Comparison of ENCODE assay signal across 8 cellular contexts in genomic region chr20:43448748-43449535, GRCh38. TPM values are rescaled to one million over a fixed set of nuclear protein-coding genes. Genes with fewer than 3 reads are reported as not detected.
DNase-seq lines count a peak whose midpoint lies in the region; ATAC-seq and TF ChIP-seq lines count a peak whose summit lies in the region.

No MANE protein-coding gene starts in this region.

- peaks cover 3% of the 10 kb centered on the region; the same call in 1 of the 2 replicates for H3K4me1 ChIP-seq in H9 (ENCODE audit: insufficient read depth, low read length)

- no peak overlapping the region for H3T11ph ChIP-seq in H9 (ENCODE audit: low read length)

- H3K23me2 ChIP-seq in H9 (ENCODE audit: insufficient read length, low read depth, low read length, poor library complexity, severe bottlenecking) = no peaks in the 10 kb centered on the region

- no peak overlapping the region for H3K4me2 ChIP-seq in H9 (ENCODE audit: insufficient read depth, insufficient read length, low read length)

- H3K4me3 Mint-ChIP-seq in H9 (no peak overlapping the region), natural killer cell (no peak overlapping the region)

- no peak overlapping the region for H2BK15ac ChIP-seq in H9 (ENCODE audit: low read depth, low read length)

- H3K14ac ChIP-seq in H9 (ENCODE audit: insufficient read depth, low read length) = no peak overlapping the region

- H3K27me3 Mint-ChIP-seq in H9 (ENCODE audit: low read depth) (peaks cover 5% of the 10 kb centered on the region), natural killer cell (ENCODE audit: low read depth in 2 of 2) (peaks cover 18 to 23% of the 10 kb centered on the region in 2 donors)

- no peaks in the 10 kb centered on the region for H3K79me2 ChIP-seq in H9 (ENCODE audit: insufficient read depth, low read length)

- H3K9ac ChIP-seq in H9 (ENCODE audit: extremely low read depth, insufficient read length, low read length) = no peak overlapping the region

- H2BK12ac ChIP-seq in H9 (ENCODE audit: insufficient read length, low read depth, low read length) = no peak overlapping the region

- H2BK120ac ChIP-seq in H9 (ENCODE audit: low read depth, low read length, poor library complexity, severe bottlenecking) = no peak overlapping the region

- ATAC-seq in natural killer cell (peak; percentile 70 to 83 (median 78)), GM18909 (IDR thresholded peaks at IDR 0.05; ENCODE audit: poor library complexity, unreplicated experiment) (no peak), GM19328 (IDR thresholded peaks at IDR 0.05; ENCODE audit: unreplicated experiment) (no peak)

- H3K9me3 ChIP-seq in H9 (ENCODE audit: control insufficient read depth, low read depth, low read length) = no peaks in the 10 kb centered on the region

- H3K27ac ChIP-seq in H9 (ENCODE audit: insufficient read length, low read depth, low read length) = no peak overlapping the region

- H3K27ac Mint-ChIP-seq in H9 (no peak overlapping the region), natural killer cell (no peak overlapping the region)

- H3K56ac ChIP-seq in H9 (ENCODE audit: insufficient read length, low read depth, low read length) = no peak overlapping the region

- H3K23ac ChIP-seq in H9 (ENCODE audit: insufficient read length, low read depth, low read length) = no peak overlapping the region

- WGBS in H9 (ENCODE audit: extremely low coverage, insufficient read length, low lambda C conversion rate) = no CpG with 5 or more reads among the region's 9 CpGs

- no peak overlapping the region for H2BK20ac ChIP-seq in H9 (ENCODE audit: low read depth, low read length, poor library complexity, severe bottlenecking)

- no peaks in the 10 kb centered on the region for H3K79me1 ChIP-seq in H9 (ENCODE audit: insufficient read depth, low read depth, low read length, poor library complexity, severe bottlenecking)

- H4K91ac ChIP-seq in H9 (ENCODE audit: insufficient read length, low read depth, low read length) = no peak overlapping the region

- no peaks in the 10 kb centered on the region for H3K27me3 ChIP-seq in H9 (ENCODE audit: insufficient read depth, low read length)

- no peak overlapping the region for H3K18ac ChIP-seq in H9 (ENCODE audit: insufficient read length, low read depth, low read length)

- no peak overlapping the region for H4K5ac ChIP-seq in H9 (ENCODE audit: insufficient read length, low read depth, low read length)

- no peak overlapping the region for H4K8ac ChIP-seq in H9 (replicated peaks; ENCODE audit: insufficient read length, low read depth, low read length)

- intact Hi-C loops in natural killer cell (cut with micrococcal nuclease) = loop anchor here (2.0 kb wide), 1 partner anchor 66 kb away; no protein-coding TSS in a partner anchor

- no peak for TF ChIP-seq POLR2A in erythroblast (IDR thresholded peaks at IDR 0.05; ENCODE audit: low read length)

- peak overlapping the region; percentile 90 for H2AFZ ChIP-seq in H9 (ENCODE audit: low read length)

- H3K4me1 Mint-ChIP-seq in H9 = peaks cover 7 to 24% of the 10 kb centered on the region in 2 experiments
- H3K4me1 Mint-ChIP-seq in natural killer cell = peaks cover 0 to 4% of the 10 kb centered on the region in 2 donors

- H2AK5ac ChIP-seq in H9 (ENCODE audit: insufficient read length, low read length) = no peak overlapping the region

- TF ChIP-seq CTCF in H9 (conservative IDR thresholded peaks at IDR 0.05) (peak; percentile 83), natural killer cell (IDR thresholded peaks at IDR 0.05) (peak; percentile 68)

- no peaks in the 10 kb centered on the region for H3K9me3 Mint-ChIP-seq in H9
- no peaks in the 10 kb centered on the region for H3K9me3 Mint-ChIP-seq in natural killer cell

- H2BK5ac ChIP-seq in H9 (ENCODE audit: insufficient read length, low read length) = no peak overlapping the region

- DNase-seq in CD1c-positive myeloid dendritic cell (ENCODE audit: extremely low spot score) (peak; percentile 53), H9 (peak; percentile 66), NCI-H748 treated with DMSO at 0.1 percent for 48 hours (lab: John Stamatoyannopoulos, UW) (peak; percentile 41), activated T-cell treated with anti-CD3 and anti-CD28 coated beads for 1 hour (ENCODE audit: low read depth) (peak; percentile 28), erythroblast (lab: John Stamatoyannopoulos, UW) (peak; percentile 37 to 68), natural killer cell (peak; percentile 27)

- H3K36me3 Mint-ChIP-seq in H9 (ENCODE audit: insufficient read depth in 1 of 3, low read depth in 3 of 3) = no peaks in the 10 kb centered on the region; a peak in 1 of 7 replicates
- no peaks in the 10 kb centered on the region for H3K36me3 Mint-ChIP-seq in natural killer cell

- no peaks in the 10 kb centered on the region for H4K20me1 ChIP-seq in H9 (ENCODE audit: control insufficient read depth, insufficient read depth, insufficient read length)

- H3K4ac ChIP-seq in H9 (ENCODE audit: low read depth, low read length) = no peak overlapping the region; the same call in 1 of the 2 replicates

RNA-seq across cellular contexts. Expression of gene SRSF6, which starts 8.8 kb away (rescaled TPM):
- 336 and 340 TPM in 2 replicates for total RNA-seq in H9 (2021)
- total RNA-seq in natural killer cell = 100 to 1,000 TPM; 184 to 252 (median 229) TPM

RNA-seq across cellular contexts. Expression of gene L3MBTL1, which starts 58.6 kb away (rescaled TPM):
- 17.4 and 19.9 TPM in 2 replicates for total RNA-seq in H9 (2021)
- 10 to 100 TPM; 15.4 to 17.1 (median 17.0) TPM for total RNA-seq in natural killer cell

Comparison
In these comparisons a context has a peak if more than half of its experiments do, and no peak if none do; other contexts are left out.
1. ATAC-seq: peak in natural killer cell (3 of 3); none in GM18909 (single experiment) and GM19328 (single experiment).
2. Peak in every context shown above with its lines, with median percentiles within 50 percentile points of each other: DNase-seq.